In the genomic region with DNA sequence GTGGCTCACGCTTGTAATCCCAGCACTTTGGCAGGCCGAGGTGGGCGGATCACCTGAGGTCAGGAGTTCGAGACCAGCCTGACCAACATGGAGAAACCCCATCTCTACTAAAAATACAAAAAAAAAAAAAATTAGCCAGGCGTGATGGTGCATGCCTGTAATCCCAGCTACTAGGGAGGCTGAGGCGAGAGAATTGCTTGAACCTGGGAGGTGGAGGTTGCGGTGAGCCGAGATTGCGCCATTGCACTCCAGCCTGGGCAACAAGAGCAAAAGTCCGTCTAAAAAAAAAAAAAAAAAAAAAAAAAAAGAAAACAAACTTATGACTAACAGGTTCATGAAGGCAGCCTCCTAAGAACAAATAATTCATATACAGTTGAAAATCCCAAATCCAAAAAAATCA, we compare ENCODE assay signal across 15 cellular contexts. TPM values are rescaled to one million over a fixed set of nuclear protein-coding genes. Genes with fewer than 3 reads are reported as not detected.
"Had no signal": no experiment of that assay in that cellular context is flagged by ENCODE, and none has a peak within 500 bp of the region (broad histone marks: within the 10 kb centered on the region; RNA-seq: fewer than 3 reads in every experiment).

No MANE protein-coding gene starts in this region.

RNA-seq across cellular contexts. Expression of gene PEG3, which starts 19.9 kb away (rescaled TPM):
- total RNA-seq: activated B cell treated with CpG ODN at 0.5 μM for 24 hours; activated CD4-positive, alpha-beta memory T cell treated with anti-CD3 and anti-CD28 coated beads for 36 hours; activated CD4-positive, alpha-beta memory T cell treated with anti-CD3 and anti-CD28 coated beads, Interleukin-2, amount 10 ng/mL, durations not matched to agents 7 days and 5 days; activated CD4-positive, alpha-beta T cell treated with anti-CD3 and anti-CD28 coated beads for 36 hours; activated CD4-positive, alpha-beta T cell treated with anti-CD3 and anti-CD28 coated beads, Interleukin-2, amount 10 ng/mL, durations not matched to agents 24 days and 14 days; activated CD4-positive, alpha-beta T cell treated with anti-CD3 and anti-CD28 coated beads, Interleukin-2, amount 10 ng/mL, durations not matched to agents 7 days and 5 days; activated CD8-positive, alpha-beta memory T cell treated with anti-CD3 and anti-CD28 coated beads for 36 hours; activated CD8-positive, alpha-beta memory T cell treated with anti-CD3 and anti-CD28 coated beads, Interleukin-2, amount 10 ng/mL, durations not matched to agents 7 days and 5 days; T-helper 1 cell treated with Interleukin-12 subunit alpha and Interleukin-12 subunit beta and Interleukin-4 antibody, amounts not matched to agents 30 ng/mL and 1 ng/mL, for 36 hours; T-helper 17 cell; T-helper 2 cell treated with Interferon-gamma antibody and Interleukin-4, amounts not matched to agents 100 ng/mL and 5 ng/mL, for 36 hours had no signal

RNA-seq across cellular contexts. Expression of gene ZIM2, which starts 19.9 kb away (rescaled TPM):
- total RNA-seq: activated B cell treated with CpG ODN at 0.5 μM for 24 hours; activated CD4-positive, alpha-beta memory T cell treated with anti-CD3 and anti-CD28 coated beads for 36 hours; activated CD4-positive, alpha-beta memory T cell treated with anti-CD3 and anti-CD28 coated beads, Interleukin-2, amount 10 ng/mL, durations not matched to agents 7 days and 5 days; activated CD4-positive, alpha-beta T cell treated with anti-CD3 and anti-CD28 coated beads for 36 hours; activated CD4-positive, alpha-beta T cell treated with anti-CD3 and anti-CD28 coated beads, Interleukin-2, amount 10 ng/mL, durations not matched to agents 24 days and 14 days; activated CD4-positive, alpha-beta T cell treated with anti-CD3 and anti-CD28 coated beads, Interleukin-2, amount 10 ng/mL, durations not matched to agents 7 days and 5 days; activated CD8-positive, alpha-beta memory T cell treated with anti-CD3 and anti-CD28 coated beads for 36 hours; activated CD8-positive, alpha-beta memory T cell treated with anti-CD3 and anti-CD28 coated beads, Interleukin-2, amount 10 ng/mL, durations not matched to agents 7 days and 5 days; activated CD8-positive, alpha-beta T cell treated with anti-CD3 and anti-CD28 coated beads for 36 hours; activated CD8-positive, alpha-beta T cell treated with anti-CD3 and anti-CD28 coated beads, Interleukin-2, amount 10 ng/mL, durations not matched to agents 7 days and 5 days; T-cell; T-helper 1 cell treated with Interleukin-12 subunit alpha and Interleukin-12 subunit beta and Interleukin-4 antibody, amounts not matched to agents 30 ng/mL and 1 ng/mL, for 36 hours; T-helper 17 cell; T-helper 2 cell treated with Interferon-gamma antibody and Interleukin-4, amounts not matched to agents 100 ng/mL and 5 ng/mL, for 36 hours; WTC11 had no signal
